In genomic region chr1:54885237-54885679, GRCh38 we compare ENCODE assay signal across 2 cellular contexts.
TF ChIP-seq lines count a peak whose summit lies in the region.

No MANE protein-coding gene starts in this region.

TF ChIP-seq in A549, 52 proteins besides CTCF, POLR2A, EP300 and RAD21 (continued from another document):
- TF ChIP-seq BCL3 (IDR thresholded peaks at IDR 0.05) = no peak
- no peak for TF ChIP-seq PHF8 (IDR thresholded peaks at IDR 0.05; ENCODE audit: borderline replicate concordance, low read depth)
- TF ChIP-seq GATA3 (IDR thresholded peaks at IDR 0.05; ENCODE audit: borderline replicate concordance) = no peak
- TF ChIP-seq HMGXB4 (CRISPR knock-in tag; IDR thresholded peaks at IDR 0.05; ENCODE audit: borderline replicate concordance) = no peak

TF ChIP-seq in K562, 482 proteins besides CTCF, POLR2A, EP300 and RAD21:
- TF ChIP-seq ZNF407 (IDR thresholded peaks at IDR 0.05; ENCODE audit: low read depth) = no peak
- TF ChIP-seq GATA2 (CRISPR knock-in tag; IDR thresholded peaks at IDR 0.05) = 0 out of 2 replicates have a peak, but pooled peaks have one; percentile 12
- TF ChIP-seq NELFE (IDR thresholded peaks at IDR 0.05; ENCODE audit: insufficient read depth, insufficient read length) = no peak
- TF ChIP-seq ZNF274 (IDR thresholded peaks at IDR 0.05; ENCODE audit: borderline replicate concordance, low read depth, low read length) = no peak
- no peak for TF ChIP-seq ZNF277 (CRISPR knock-in tag; IDR thresholded peaks at IDR 0.05; ENCODE audit: borderline replicate concordance)
- TF ChIP-seq THRA (IDR thresholded peaks at IDR 0.05) = no peak
- TF ChIP-seq NR2C2 (CRISPR knock-in tag; IDR thresholded peaks at IDR 0.05) = 0 out of 2 replicates have a peak, but pooled peaks have one; percentile 33
- TF ChIP-seq NR2C2 (tag; IDR thresholded peaks at IDR 0.05) = no peak
- peak; percentile 85 for TF ChIP-seq HMBOX1 (IDR thresholded peaks at IDR 0.05)
- no peak for TF ChIP-seq SMARCA5 (IDR thresholded peaks at IDR 0.05)
- TF ChIP-seq SRSF1 (IDR thresholded peaks at IDR 0.05; ENCODE audit: low read depth, low read length) = no peak
- TF ChIP-seq NR3C1 (CRISPR knock-in tag; IDR thresholded peaks at IDR 0.05) = no peak
- TF ChIP-seq ZNF592 (IDR thresholded peaks at IDR 0.05) = 0 out of 2 replicates have a peak, but pooled peaks have one; percentile 19
- no peak for TF ChIP-seq ZNF12 (CRISPR knock-in tag; IDR thresholded peaks at IDR 0.05)
- no peak for TF ChIP-seq NR4A1 (CRISPR knock-in tag; IDR thresholded peaks at IDR 0.05)
- no peak for TF ChIP-seq NR4A1 (tag; IDR thresholded peaks at IDR 0.05)
- TF ChIP-seq COPS2 (conservative IDR thresholded peaks at IDR 0.05) = no peak
- TF ChIP-seq E2F6 (IDR thresholded peaks at IDR 0.05; ENCODE audit: borderline replicate concordance in 1 of 2, extremely low read depth in 1 of 2, insufficient read depth in 1 of 2, insufficient read length in 1 of 2, low read depth in 1 of 2, low read length in 1 of 2, poor library complexity in 1 of 2, severe bottlenecking in 1 of 2) = peak in 1 of 2 experiments; percentile 10
